ENCODE assay signal across 15 cellular contexts in genomic region chr19:2230807-2231533, GRCh38. TPM values are rescaled to one million over a fixed set of nuclear protein-coding genes. Genes with fewer than 3 reads are reported as not detected.
A peak's percentile ranks its signal among the peaks of the same experiment; 100 is the strongest.
DNase-seq lines count a peak whose midpoint lies in the region; ATAC-seq, FAIRE-seq and TF ChIP-seq lines count a peak whose summit lies in the region.
"Had no signal": no experiment of that assay in that cellular context is flagged by ENCODE, and none has a peak within 500 bp of the region (broad histone marks: within the 10 kb centered on the region; RNA-seq: fewer than 3 reads in every experiment).

No MANE protein-coding gene starts in this region.

- POLR2A ChIA-PET in IMR-90 (lab: Charles Lee; ENCODE audit: unreplicated experiment), result no interaction called here
- POLR2A ChIA-PET in H1 (lab: Charles Lee; ENCODE audit: partially characterized antibody), result interaction anchor here (0.8 to 6.3 kb wide), 12 partner anchors 9 to 196 kb away, joined by 3 to 61 read pairs (median 5); partner anchors contain the start of gene AMH

- H3K9ac ChIP-seq in BLaER1 treated with 17β-estradiol and CSF1 and Interleukin-3, amounts not matched to agents 10 nM and 100 nM, result peak overlapping the region in 10 of 11 experiments; percentile 15 to 67 (median 54); a peak in 17 of 22 replicates
- H3K9ac ChIP-seq in IMR-90 (ENCODE audit: low read depth, low read length), result no peak overlapping the region
- no peak overlapping the region for H3K9ac ChIP-seq in H1 (replicated peaks in 1 of 4; ENCODE audit: extremely low read depth in 1 of 4, low read depth in 3 of 4, low read length in 3 of 4)

- no peak overlapping the region for H3K18ac ChIP-seq in IMR-90 (ENCODE audit: low read depth, low read length)
- H3K18ac ChIP-seq in H1 (ENCODE audit: extremely low read depth, low read length), result no peak overlapping the region

- no peak for TF ChIP-seq EP300 in H1 (IDR thresholded peaks at IDR 0.05; ENCODE audit: borderline replicate concordance in 1 of 2, low read depth in 2 of 2, low read length in 2 of 2)

- H3K4me1 ChIP-seq in BLaER1 treated with 17β-estradiol and CSF1 and Interleukin-3, amounts not matched to agents 10 nM and 100 nM, result peaks cover 52 to 93% (median 91%) of the 10 kb centered on the region in 10 experiments
- H3K4me1 ChIP-seq in IMR-90 (ENCODE audit: control insufficient read depth, insufficient read depth, low read length) (peaks cover 2% of the 10 kb centered on the region; the same call in 1 of the 2 replicates), H1 (replicated peaks in 1 of 4; ENCODE audit: control insufficient read depth in 3 of 4, insufficient read depth in 4 of 4, low read length in 3 of 4) (peaks cover 0 to 3% (median 0%) of the 10 kb centered on the region in 4 experiments; a peak in 1 of 7 replicates), psoas muscle (peaks cover 27% of the 10 kb centered on the region)

- H2BK12ac ChIP-seq in H1 (ENCODE audit: low read depth, low read length), result no peak overlapping the region

- H3K79me2 ChIP-seq in H1 (ENCODE audit: control insufficient read depth in 1 of 2, insufficient read depth in 2 of 2, low read length in 2 of 2), result peaks cover 0 to 15% of the 10 kb centered on the region in 2 experiments; a peak in 3 of 4 replicates

- WGBS in IMR-90 (ENCODE audit: extremely low coverage in 2 of 2, insufficient read length in 1 of 2), 2 experiments, result 88% methylated on average over 3 of the region's 12 CpGs; no CpG with 5 or more reads in 1 of the 2 experiments
- WGBS in H1 (ENCODE audit: extremely low coverage in 1 of 2, insufficient coverage in 1 of 2, insufficient read length in 1 of 2, insufficient replicate concordance in 2 of 2, low coverage in 1 of 2, low lambda C conversion rate in 2 of 2, missing lambda C conversion rate in 1 of 2), 2 experiments, result 78% methylated on average over 12 of the region's 12 CpGs; no CpG with 5 or more reads in 1 of the 2 experiments
- WGBS in psoas muscle, 3 donors, result 21 to 33% (median 28%) methylated on average over 10 to 12 of the region's 12 CpGs

- H2AK5ac ChIP-seq in IMR-90 (ENCODE audit: low read depth, low read length), result no peak overlapping the region
- no peak overlapping the region for H2AK5ac ChIP-seq in H1 (ENCODE audit: low read depth, low read length)

- no peak for DNase-seq in IMR-90
- DNase-seq in H1 (ENCODE audit: low read depth in 1 of 2, low spot score in 2 of 2), result no peak
- DNase-seq in psoas muscle, result peak in 1 of 2 donors; percentile 87
- no peak for DNase-seq in AG08396 (ENCODE audit: low spot score)
- DNase-seq in SHP77 treated with DMSO at 0.1 percent for 48 hours (lab: John Stamatoyannopoulos, UW), result no peak
- no peak for DNase-seq in NCI-H2029 treated with DMSO at 0.1 percent for 48 hours (lab: John Stamatoyannopoulos, UW)
- DNase-seq in HUDEP-2 (lab: John Stamatoyannopoulos, UW; ENCODE audit: unreplicated experiment in 76 of 76), result no peak
- DNase-seq: activated effector memory CD4-positive, alpha-beta T cell treated with Interleukin-2 at 50 U/mL for 16 hours; brain microvascular endothelial cell; effector CD8-positive, alpha-beta T cell; PC-9; stimulated activated CD4-positive, alpha-beta T cell treated with anti-CD3 and anti-CD28 coated beads, Interleukin-4, amount 100 ng/mL, for 1 hour had no signal

- peaks cover 4% of the 10 kb centered on the region; the same call in 1 of the 2 replicates for H3K23me2 ChIP-seq in H1 (ENCODE audit: low read depth, low read length)

- peak overlapping the region; percentile 51 for H2AFZ ChIP-seq in IMR-90 (replicated peaks; ENCODE audit: low read length, poor library complexity)
- H2AFZ ChIP-seq in H1 (ENCODE audit: low read length), result no peak overlapping the region
- H2AFZ ChIP-seq: PC-9 had no signal

- intact Hi-C loops in IMR-90 (cut with micrococcal nuclease) (no loop called here), psoas muscle (cut with DNase I) (loop anchor here in 1 of 2 donors (10.0 kb wide), 1 partner anchor 84 kb away; no protein-coding TSS in a partner anchor)

- H3K9me1 ChIP-seq in IMR-90 (ENCODE audit: insufficient read depth, low read length), result no peaks in the 10 kb centered on the region; the same call in 1 of the 2 replicates

- H3K27me3 ChIP-seq in BLaER1 treated with 17β-estradiol and CSF1 and Interleukin-3, amounts not matched to agents 10 nM and 100 nM, result no peaks in the 10 kb centered on the region
- H3K27me3 ChIP-seq in IMR-90 (ENCODE audit: control insufficient read depth, insufficient read depth, low read length) (no peaks in the 10 kb centered on the region), H1 (replicated peaks in 1 of 4; ENCODE audit: control insufficient read depth in 3 of 4, extremely low read depth in 1 of 4, insufficient read depth in 3 of 4, low read length in 3 of 4) (no peaks in the 10 kb centered on the region), psoas muscle (ENCODE audit: insufficient read depth in 3 of 3, low read length in 2 of 3) (no peaks in the 10 kb centered on the region)
- H3K27me3 ChIP-seq: brain microvascular endothelial cell had no signal

- H3K4ac ChIP-seq in IMR-90 (ENCODE audit: low read depth, low read length), result no peak overlapping the region
- H3K4ac ChIP-seq in H1 (replicated peaks; ENCODE audit: insufficient read length, low read depth, low read length), result no peak overlapping the region

- TF ChIP-seq POLR2A in IMR-90 (IDR thresholded peaks at IDR 0.05; ENCODE audit: low read depth, low read length) (no peak), H1 (IDR thresholded peaks at IDR 0.05; ENCODE audit: control extremely low read depth in 1 of 2, low read depth in 2 of 2, low read length in 2 of 2) (no peak; a peak in 1 of 3 replicates)

- TF ChIP-seq RAD21 in IMR-90 (IDR thresholded peaks at IDR 0.05; ENCODE audit: low read length) (no peak), H1 (IDR thresholded peaks at IDR 0.05 in 1 of 2, conservative IDR thresholded peaks at IDR 0.05 in 1 of 2; ENCODE audit: low read depth in 2 of 2, low read length in 2 of 2) (no peak)

- H3K4me3 ChIP-seq in BLaER1 treated with 17β-estradiol and CSF1 and Interleukin-3, amounts not matched to agents 10 nM and 100 nM, result no peak overlapping the region
- H3K4me3 ChIP-seq in IMR-90 (ENCODE audit: insufficient read depth, low read depth, low read length) (no peak overlapping the region), H1 (ENCODE audit: extremely low read depth in 1 of 4, insufficient read depth in 2 of 4, low read depth in 3 of 4, low read length in 4 of 4) (no peak overlapping the region), psoas muscle (no peak overlapping the region)
- H3K4me3 ChIP-seq: PC-9 had no signal

- no peak for ATAC-seq in IMR-90 (ENCODE audit: low read depth)
- ATAC-seq in psoas muscle, result peak; percentile 12 to 70 (median 56)
- ATAC-seq: activated CD4-positive, alpha-beta T cell treated with anti-CD3 and anti-CD28 coated beads for 36 hours had no signal

- no peak overlapping the region for H3K14ac ChIP-seq in IMR-90 (replicated peaks; ENCODE audit: low read depth, low read length)
- no peak overlapping the region for H3K14ac ChIP-seq in H1 (ENCODE audit: insufficient read length)

- peaks cover 83 to 98% (median 94%) of the 10 kb centered on the region in 11 experiments for H4K20me1 ChIP-seq in BLaER1 treated with 17β-estradiol and CSF1 and Interleukin-3, amounts not matched to agents 10 nM and 100 nM
- H4K20me1 ChIP-seq in IMR-90 (ENCODE audit: insufficient read depth, low read length), result peaks cover 25% of the 10 kb centered on the region
- peaks cover 0 to 15% of the 10 kb centered on the region in 2 experiments for H4K20me1 ChIP-seq in H1 (replicated peaks in 1 of 2; ENCODE audit: control insufficient read depth in 1 of 2, insufficient read depth in 2 of 2, low read length in 2 of 2)

- H3K9me3 ChIP-seq in BLaER1 treated with 17β-estradiol and CSF1 and Interleukin-3, amounts not matched to agents 10 nM and 100 nM (replicated peaks in 1 of 11), result no peaks in the 10 kb centered on the region
- H3K9me3 ChIP-seq in IMR-90 (ENCODE audit: control insufficient read depth, insufficient read depth, low read length) (no peaks in the 10 kb centered on the region), H1 (ENCODE audit: insufficient read depth in 2 of 2, low read depth in 1 of 2, low read length in 1 of 2) (no peaks in the 10 kb centered on the region), psoas muscle (no peaks in the 10 kb centered on the region)

- H3K23ac ChIP-seq in IMR-90 (ENCODE audit: low read depth, low read length) (no peak overlapping the region), H1 (ENCODE audit: insufficient read length) (no peak overlapping the region)

- CTCF ChIA-PET in IMR-90 (lab: Yijun Ruan, JAX), result no interaction called here
- CTCF ChIA-PET in H1 (lab: Charles Lee; ENCODE audit: partially characterized antibody), result interaction anchor here (0.6 to 4.4 kb wide), 11 partner anchors 16 to 121 kb away, joined by 3 to 19 read pairs (median 4); no protein-coding TSS in a partner anchor

- H3K79me1 ChIP-seq in IMR-90 (ENCODE audit: low read depth in 1 of 2, low read length in 2 of 2) (peaks cover 9 to 43% of the 10 kb centered on the region in 2 experiments), H1 (ENCODE audit: low read depth, low read length) (peaks cover 4% of the 10 kb centered on the region)

- H4K5ac ChIP-seq in IMR-90 (ENCODE audit: low read depth, low read length) (no peak overlapping the region), H1 (ENCODE audit: insufficient read length, low read depth, low read length) (no peak overlapping the region)

- no peak for FAIRE-seq in H1 (lab: Jason Lieb, UNC)

- H3K36me3 ChIP-seq in BLaER1 treated with 17β-estradiol and CSF1 and Interleukin-3, amounts not matched to agents 10 nM and 100 nM, result peaks cover 67 to 84% (median 79%) of the 10 kb centered on the region in 11 experiments
- peaks cover 60% of the 10 kb centered on the region for H3K36me3 ChIP-seq in IMR-90 (ENCODE audit: control insufficient read depth, insufficient read depth, low read length)
- peaks cover 0 to 49% (median 15%) of the 10 kb centered on the region in 4 experiments; a peak in 6 of 8 replicates for H3K36me3 ChIP-seq in H1 (ENCODE audit: control insufficient read depth in 2 of 4, insufficient read depth in 4 of 4, low read length in 3 of 4)
- peaks cover 5 to 63% of the 10 kb centered on the region in 2 donors for H3K36me3 ChIP-seq in psoas muscle (ENCODE audit: insufficient read depth in 1 of 2, low read depth in 1 of 2)

- H2BK20ac ChIP-seq in IMR-90 (ENCODE audit: low read depth, low read length), result no peak overlapping the region
- no peak overlapping the region for H2BK20ac ChIP-seq in H1 (ENCODE audit: low read length)

- dilution Hi-C loops in IMR-90 (cut with HindIII; ENCODE audit: low sequenced_read_pairs, unreplicated experiment), result no loop called here

- peak overlapping the region in 7 of 11 experiments; percentile 16 to 60 (median 32); a peak in 10 of 22 replicates for H3K27ac ChIP-seq in BLaER1 treated with 17β-estradiol and CSF1 and Interleukin-3, amounts not matched to agents 10 nM and 100 nM
- H3K27ac ChIP-seq in IMR-90 (ENCODE audit: insufficient read depth, low read length) (no peak overlapping the region), H1 (ENCODE audit: low read depth, low read length) (no peak overlapping the region), psoas muscle (peak overlapping the region; percentile 72)
- H3K27ac ChIP-seq: brain microvascular endothelial cell, PC-9 had no signal

- H3K4me2 ChIP-seq in BLaER1 treated with 17β-estradiol and CSF1 and Interleukin-3, amounts not matched to agents 10 nM and 100 nM, result peak overlapping the region; percentile 6 to 94 (median 63); a peak in 21 of 22 replicates
- H3K4me2 ChIP-seq in IMR-90 (ENCODE audit: low read depth, low read length) (no peak overlapping the region), H1 (ENCODE audit: insufficient read depth in 1 of 2, low read depth in 2 of 2, low read length in 2 of 2) (no peak overlapping the region)
- H3K4me2 ChIP-seq: PC-9 had no signal

- H2BK5ac ChIP-seq in IMR-90 (ENCODE audit: low read depth, low read length, poor library complexity, severe bottlenecking) (no peak overlapping the region), H1 (ENCODE audit: low read depth, low read length) (no peak overlapping the region; the same call in 1 of the 2 replicates)

- no peak overlapping the region for H2AK9ac ChIP-seq in IMR-90 (replicated peaks; ENCODE audit: low read depth, low read length, poor library complexity)

- H4K8ac ChIP-seq in IMR-90 (ENCODE audit: low read depth in 2 of 2, low read length in 2 of 2), result 0 out of 4 replicates have a peak overlapping the region, but pooled peaks of 1 of the 2 experiments have one; percentile 20
- peak overlapping the region; percentile 79 for H4K8ac ChIP-seq in H1 (ENCODE audit: extremely low read depth, insufficient read depth, low read length)

- no peak overlapping the region for H2BK120ac ChIP-seq in IMR-90 (ENCODE audit: low read depth, low read length)
- no peak overlapping the region for H2BK120ac ChIP-seq in H1 (replicated peaks; ENCODE audit: low read depth, low read length)

- in situ Hi-C loops in IMR-90 (cut with MboI; ENCODE audit: low sequenced_read_pairs), result no loop called here

- H2BK15ac ChIP-seq in IMR-90 (ENCODE audit: low read depth, low read length) (no peak overlapping the region), H1 (ENCODE audit: low read length) (no peak overlapping the region)

- H3K56ac ChIP-seq in IMR-90 (ENCODE audit: extremely low read depth, insufficient read depth, low read length) (no peak overlapping the region), H1 (replicated peaks; ENCODE audit: insufficient read length, low read depth, low read length) (no peak overlapping the region)

- BruUV-seq in IMR-90 (replicated peaks; lab: Mats Ljungman, UMichigan), result no TSS peak

- H4K91ac ChIP-seq in IMR-90 (ENCODE audit: insufficient read depth, low read depth, low read length) (no peak overlapping the region), H1 (replicated peaks; ENCODE audit: insufficient read length, low read length) (no peak overlapping the region)

- TF ChIP-seq CTCF in IMR-90 (conservative IDR thresholded peaks at IDR 0.05; ENCODE audit: low read depth, low read length), result no peak
- no peak for TF ChIP-seq CTCF in H1 (IDR thresholded peaks at IDR 0.05; ENCODE audit: control extremely low read depth in 1 of 3, insufficient read depth in 1 of 3, low read depth in 1 of 3, low read length in 3 of 3)
- no peak for TF ChIP-seq CTCF in psoas muscle (IDR thresholded peaks at IDR 0.05)

RNA-seq across cellular contexts. Expression of gene PLEKHJ1, which starts 5.2 kb away (rescaled TPM):
- total RNA-seq in IMR-90 (2012; rRNA removed) (31.7 and 33.1 TPM in 2 replicates), psoas muscle (10 to 100 TPM; 54.9 to 65.5 (median 60.0) TPM)
- polyA plus RNA-seq in IMR-90 (2012; rRNA removed) (62.8 and 69.8 TPM in 2 replicates), H1 (2011; rRNA removed) (187 and 235 TPM in 2 replicates), psoas muscle (100 to 1,000 TPM in 1 of 3 donors, 10 to 100 TPM in 2; 80.6 to 146 (median 95.3) TPM)
- polyA plus RNA-seq in IMR-90 (2012; cell fraction: cytosol; rRNA removed), result 88.7 and 101 TPM in 2 replicates
- 146 and 214 TPM in 2 replicates for polyA plus RNA-seq in IMR-90 (2012; cell fraction: nucleus; rRNA removed; ENCODE audit: low replicate concordance)
- total RNA-seq in H1 (2021; fragmentation: NEBNext Ultra II Directional; extraction: Animal tissue kit (Norgen Biotek cat#: 25700)), result 135 TPM in 2 replicates
- 217 TPM for polyA plus RNA-seq in H1 (2011; cell fraction: cytosol; rRNA removed)
- polyA plus RNA-seq in H1 (2011; cell fraction: nucleus; rRNA removed), result 175 TPM
- 118 to 165 TPM (median 146 TPM) in 4 replicates for polyA plus RNA-seq in H1 (2012, experiment 1 of 2)
- polyA plus RNA-seq in H1 (2012, experiment 2 of 2), result 185 TPM
- polyA plus RNA-seq in H1 (2013, experiment 1 of 2), result 108 TPM
- polyA plus RNA-seq in H1 (2013, experiment 2 of 2), result 117 TPM
- 29.0 and 35.2 TPM in 2 replicates for polyA minus RNA-seq in H1 (2011; rRNA and poly(A)+ RNA removed)
- 43.3 TPM for polyA minus RNA-seq in H1 (2011; cell fraction: cytosol; rRNA and poly(A)+ RNA removed)
- polyA minus RNA-seq in H1 (2011; cell fraction: nucleus; rRNA and poly(A)+ RNA removed), result 40.6 TPM

RNA-seq across cellular contexts. Expression of gene SF3A2, which starts 5.7 kb away (rescaled TPM):
- 4.8 and 7.5 TPM in 2 replicates for total RNA-seq in IMR-90 (2012; rRNA removed)
- polyA plus RNA-seq in IMR-90 (2012; rRNA removed), result 29.8 and 34.5 TPM in 2 replicates
- polyA plus RNA-seq in IMR-90 (2012; cell fraction: cytosol; rRNA removed), result 18.6 and 34.5 TPM in 2 replicates
- 82.8 and 174 TPM in 2 replicates for polyA plus RNA-seq in IMR-90 (2012; cell fraction: nucleus; rRNA removed; ENCODE audit: low replicate concordance)
- total RNA-seq in H1 (2021; fragmentation: NEBNext Ultra II Directional; extraction: Animal tissue kit (Norgen Biotek cat#: 25700)), result 142 and 146 TPM in 2 replicates
- 15.3 and 31.2 TPM in 2 replicates for polyA plus RNA-seq in H1 (2011; rRNA removed)
- polyA plus RNA-seq in H1 (2011; cell fraction: cytosol; rRNA removed), result 22.1 TPM
- polyA plus RNA-seq in H1 (2011; cell fraction: nucleus; rRNA removed), result 171 TPM
- polyA plus RNA-seq in H1 (2012, experiment 1 of 2), result 97.0 to 157 TPM (median 147 TPM) in 4 replicates
- polyA plus RNA-seq in H1 (2012, experiment 2 of 2), result 117 TPM
- 109 TPM for polyA plus RNA-seq in H1 (2013, experiment 1 of 2)
- polyA plus RNA-seq in H1 (2013, experiment 2 of 2), result 101 TPM
- polyA minus RNA-seq in H1 (2011; rRNA and poly(A)+ RNA removed), result 18.4 and 22.8 TPM in 2 replicates
- polyA minus RNA-seq in H1 (2011; cell fraction: cytosol; rRNA and poly(A)+ RNA removed), result 64.4 TPM
- 112 TPM for polyA minus RNA-seq in H1 (2011; cell fraction: nucleus; rRNA and poly(A)+ RNA removed)
- 10 to 100 TPM; 31.1 to 46.8 (median 40.2) TPM for total RNA-seq in psoas muscle
- polyA plus RNA-seq in psoas muscle, result 10 to 100 TPM; 25.9 to 33.6 (median 28.9) TPM

RNA-seq across cellular contexts. Expression of gene AMH, which starts 18.2 kb away (rescaled TPM):
- total RNA-seq in IMR-90 (2012; rRNA removed) (under 0.01 TPM in 1 of 2 replicates, not detected in the other), psoas muscle (1 to 10 TPM; 1.9 to 3.6 (median 2.7) TPM)
- polyA plus RNA-seq in IMR-90 (2012; rRNA removed) (0.86 and 1.5 TPM in 2 replicates), H1 (2011; rRNA removed) (10.5 and 19.3 TPM in 2 replicates), psoas muscle (1 to 10 TPM in 1 of 3 donors, under 1 TPM in 2; 0.38 to 2.4 (median 0.53) TPM)
- polyA plus RNA-seq in IMR-90 (2012; cell fraction: cytosol; rRNA removed), result 0.06 and 0.22 TPM in 2 replicates
- polyA plus RNA-seq in IMR-90 (2012; cell fraction: nucleus; rRNA removed; ENCODE audit: low replicate concordance), result 9.1 and 40.5 TPM in 2 replicates
- 13.0 and 15.4 TPM in 2 replicates for total RNA-seq in H1 (2021; fragmentation: NEBNext Ultra II Directional; extraction: Animal tissue kit (Norgen Biotek cat#: 25700))
- polyA plus RNA-seq in H1 (2011; cell fraction: cytosol; rRNA removed), result 10.1 TPM
- polyA plus RNA-seq in H1 (2011; cell fraction: nucleus; rRNA removed), result 104 TPM
- polyA plus RNA-seq in H1 (2012, experiment 1 of 2), result 12.7 to 23.7 TPM (median 18.4 TPM) in 4 replicates
- polyA plus RNA-seq in H1 (2012, experiment 2 of 2), result 9.0 TPM
- polyA plus RNA-seq in H1 (2013, experiment 1 of 2), result 6.7 TPM
- polyA plus RNA-seq in H1 (2013, experiment 2 of 2), result 5.6 TPM
- 0.46 and 0.63 TPM in 2 replicates for polyA minus RNA-seq in H1 (2011; rRNA and poly(A)+ RNA removed)
- 3.1 TPM for polyA minus RNA-seq in H1 (2011; cell fraction: cytosol; rRNA and poly(A)+ RNA removed)
- 13.1 TPM for polyA minus RNA-seq in H1 (2011; cell fraction: nucleus; rRNA and poly(A)+ RNA removed)

RNA-seq across cellular contexts. Expression of gene JSRP1, which starts 25.2 kb away (rescaled TPM):
- total RNA-seq in IMR-90 (2012; rRNA removed) (not detected in 2 replicates), psoas muscle (100 to 1,000 TPM; 107 to 191 (median 162) TPM)
- polyA plus RNA-seq in IMR-90 (2012; rRNA removed) (not detected in 2 replicates), H1 (2011; rRNA removed) (0.24 and 0.53 TPM in 2 replicates), psoas muscle (100 to 1,000 TPM; 110 to 271 (median 130) TPM)
- 0.07 and 0.18 TPM in 2 replicates for polyA plus RNA-seq in IMR-90 (2012; cell fraction: cytosol; rRNA removed)
- 0.62 and 0.78 TPM in 2 replicates for polyA plus RNA-seq in IMR-90 (2012; cell fraction: nucleus; rRNA removed; ENCODE audit: low replicate concordance)
- 0.56 and 1.7 TPM in 2 replicates for total RNA-seq in H1 (2021; fragmentation: NEBNext Ultra II Directional; extraction: Animal tissue kit (Norgen Biotek cat#: 25700))
- 0.41 TPM for polyA plus RNA-seq in H1 (2011; cell fraction: cytosol; rRNA removed)
- 0.10 TPM for polyA plus RNA-seq in H1 (2011; cell fraction: nucleus; rRNA removed)
- 0.40 to 2.0 TPM (median 1.1 TPM) in 3 of 4 replicates, not detected in the other for polyA plus RNA-seq in H1 (2012, experiment 1 of 2)
- not detected for polyA plus RNA-seq in H1 (2012, experiment 2 of 2)
- polyA plus RNA-seq in H1 (2013, experiment 1 of 2), result 0.83 TPM
- polyA plus RNA-seq in H1 (2013, experiment 2 of 2), result 0.96 TPM
- not detected in 2 replicates for polyA minus RNA-seq in H1 (2011; rRNA and poly(A)+ RNA removed)
- polyA minus RNA-seq in H1 (2011; cell fraction: cytosol; rRNA and poly(A)+ RNA removed), result not detected
- not detected for polyA minus RNA-seq in H1 (2011; cell fraction: nucleus; rRNA and poly(A)+ RNA removed)

RNA-seq across cellular contexts. Expression of gene PEAK3, which starts 51.0 kb away (rescaled TPM):
- under 0.01 TPM in 1 of 2 replicates, not detected in the other for total RNA-seq in IMR-90 (2012; rRNA removed)
- 0.09 and 0.19 TPM in 2 replicates for polyA plus RNA-seq in IMR-90 (2012; rRNA removed)
- polyA plus RNA-seq in IMR-90 (2012; cell fraction: cytosol; rRNA removed), result 0.09 and 0.15 TPM in 2 replicates
- 0.14 TPM in 1 of 2 replicates, not detected in the other for polyA plus RNA-seq in IMR-90 (2012; cell fraction: nucleus; rRNA removed; ENCODE audit: low replicate concordance)
- not detected in 2 replicates for total RNA-seq in H1 (2021; fragmentation: NEBNext Ultra II Directional; extraction: Animal tissue kit (Norgen Biotek cat#: 25700))
- not detected in 2 replicates for polyA plus RNA-seq in H1 (2011; rRNA removed)
- not detected for polyA plus RNA-seq in H1 (2011; cell fraction: cytosol; rRNA removed)
- not detected for polyA plus RNA-seq in H1 (2011; cell fraction: nucleus; rRNA removed)
- polyA plus RNA-seq in H1 (2012, experiment 1 of 2), result 0.06 to 0.11 TPM in 2 of 4 replicates, not detected in the others
- not detected for polyA plus RNA-seq in H1 (2012, experiment 2 of 2)
- polyA plus RNA-seq in H1 (2013, experiment 1 of 2), result not detected
- polyA plus RNA-seq in H1 (2013, experiment 2 of 2), result not detected
- not detected in 2 replicates for polyA minus RNA-seq in H1 (2011; rRNA and poly(A)+ RNA removed)
- polyA minus RNA-seq in H1 (2011; cell fraction: cytosol; rRNA and poly(A)+ RNA removed), result not detected
- not detected for polyA minus RNA-seq in H1 (2011; cell fraction: nucleus; rRNA and poly(A)+ RNA removed)
- under 1 TPM; 0.12 to 0.20 (median 0.14) TPM for total RNA-seq in psoas muscle
- under 1 TPM in 2 of 3 donors, not detected in 1; 0.01 to 0.08 TPM for polyA plus RNA-seq in psoas muscle
- total RNA-seq: activated CD4-positive, alpha-beta T cell treated with anti-CD3 and anti-CD28 coated beads for 36 hours; PC-9; pulmonary artery endothelial cell had no signal

Comparison
In these comparisons a context has a peak if more than half of its experiments do, and no peak if none do; other contexts are left out.
1. H3K27ac ChIP-seq: peak in BLaER1 treated with 17β-estradiol and CSF1 and Interleukin-3, amounts not matched to agents 10 nM and 100 nM (7 of 11) and psoas muscle (single experiment); none in IMR-90 (single experiment) and H1 (single experiment).
2. H3K4me2 ChIP-seq: peak in BLaER1 treated with 17β-estradiol and CSF1 and Interleukin-3, amounts not matched to agents 10 nM and 100 nM (11 of 11); none in IMR-90 (single experiment) and H1 (0 of 2).
3. H3K9ac ChIP-seq: peak in BLaER1 treated with 17β-estradiol and CSF1 and Interleukin-3, amounts not matched to agents 10 nM and 100 nM (10 of 11); none in IMR-90 (single experiment) and H1 (0 of 4).